In genomic region chr14:33900706-33901105, GRCh38 we compare ENCODE assay signal across 9 cellular contexts. TPM values are rescaled to one million over a fixed set of nuclear protein-coding genes. Genes with fewer than 3 reads are reported as not detected.
"Had no signal": no experiment of that assay in that cellular context is flagged by ENCODE, and none has a peak within 500 bp of the region (broad histone marks: within the 10 kb centered on the region; RNA-seq: fewer than 3 reads in every experiment).

No MANE protein-coding gene starts in this region.

- H3K4me2 ChIP-seq: GM23338 had no signal

- H3K9me3 Mint-ChIP-seq: GM23338 had no signal

- H3K9me3 ChIP-seq: HAP-1 had no signal

- ATAC-seq: GM23338, HCT116 had no signal

- H3K27ac ChIP-seq: HL-60 had no signal

- H2AFZ ChIP-seq: GM23338 had no signal

- H3K4me1 Mint-ChIP-seq: GM23338 had no signal

- DNase-seq: HFFc6, IMR-90 had no signal

- H3K4me3 ChIP-seq: GM23338, HAP-1 had no signal

- H3K4me3 Mint-ChIP-seq: GM23338, HFFc6 had no signal

- FAIRE-seq: H1, H54 had no signal

- H3K36me3 ChIP-seq: HAP-1 had no signal

- H3K4me1 ChIP-seq: HAP-1 had no signal

- H3K27ac Mint-ChIP-seq: GM23338, HFFc6 had no signal

RNA-seq across cellular contexts. Expression of gene EGLN3, which starts 50.2 kb away (rescaled TPM):
- total RNA-seq: HT1080 had no signal
